ENCODE assay signal across 2 cellular contexts in genomic region chr19:54738306-54738705, GRCh38. TPM values are rescaled to one million over a fixed set of nuclear protein-coding genes. Genes with fewer than 3 reads are reported as not detected.
"Had no signal": no experiment of that assay in that cellular context is flagged by ENCODE, and none has a peak within 500 bp of the region (broad histone marks: within the 10 kb centered on the region; RNA-seq: fewer than 3 reads in every experiment).

Gene KIR2DL3 (plus strand): TSS chr19:54738513. CDS start chr19:54738546, 33 bp downstream.

RNA-seq across cellular contexts. Expression of gene KIR2DL3, which starts in this region (rescaled TPM):
- total RNA-seq: G401, GM12878 had no signal
